In the genomic region with DNA sequence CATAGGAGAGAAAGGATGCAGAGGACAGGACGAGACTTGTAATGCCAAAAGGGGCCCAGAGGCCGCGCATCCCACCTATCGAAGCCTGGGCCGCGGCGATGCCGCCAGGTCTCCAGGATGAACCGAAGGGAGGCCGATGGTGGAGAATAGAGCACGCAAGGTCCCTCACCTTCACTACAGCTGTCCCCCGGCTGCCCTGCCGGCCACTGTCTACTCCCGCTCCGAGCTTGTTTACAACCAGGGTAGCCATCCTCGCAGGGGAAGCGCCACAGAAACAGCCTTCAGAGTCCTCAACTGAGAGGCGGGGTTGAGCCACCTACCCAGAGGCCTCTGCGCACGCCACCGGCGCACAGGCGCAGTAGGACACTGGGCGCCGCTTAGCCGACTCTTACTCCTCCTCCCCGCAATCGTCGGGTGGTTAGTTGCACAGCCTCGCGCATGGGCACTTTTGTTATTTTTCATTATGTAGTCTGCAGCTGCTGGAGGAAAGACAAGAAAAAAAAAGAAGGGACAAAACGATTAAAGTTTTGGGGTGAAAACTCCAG, we compare ENCODE assay signal across 8 cellular contexts. TPM values are rescaled to one million over a fixed set of nuclear protein-coding genes. Genes with fewer than 3 reads are reported as not detected.
DNase-seq lines count a peak whose midpoint lies in the region; ATAC-seq and TF ChIP-seq lines count a peak whose summit lies in the region.

A gene (minus strand): TSS at position 309 of the 545 bp plus-strand sequence. CDS start 59 bp downstream, at position 250.

- no peaks in the 10 kb centered on the region for H3K36me3 ChIP-seq in muscle layer of colon (ENCODE audit: insufficient read depth, low read length)

- TF ChIP-seq POLR2A in erythroblast (IDR thresholded peaks at IDR 0.05; ENCODE audit: low read length), result peak; percentile 69

- H3K4me3 ChIP-seq in muscle layer of colon (ENCODE audit: low read depth in 1 of 2, low read length in 2 of 2), result peak within 1 kb of the TSS; percentile 55 to 96

- no peaks in the 10 kb centered on the region for H3K9me3 ChIP-seq in muscle layer of colon (ENCODE audit: low read length)

- peak within 1 kb of the TSS; percentile 93 for H3K9ac ChIP-seq in muscle layer of colon (ENCODE audit: low read length)

- H3K27me3 Mint-ChIP-seq in IgD-negative memory B cell, result no peaks in the 10 kb centered on the region

- peak within 1 kb of the TSS; percentile 86 for H3K27ac ChIP-seq in muscle layer of colon (ENCODE audit: low read depth, low read length)

- no peaks in the 10 kb centered on the region for H3K27me3 ChIP-seq in muscle layer of colon (ENCODE audit: control insufficient read depth in 1 of 2, insufficient read depth in 2 of 2, low read length in 2 of 2)

- no peaks in the 10 kb centered on the region for H3K9me3 Mint-ChIP-seq in IgD-negative memory B cell

- DNase-seq in DMS153 (lab: John Stamatoyannopoulos, UW) (peak; percentile 60), OCI-M1 (lab: John Stamatoyannopoulos, UW) (peak; percentile 97), activated T-cell treated with anti-CD3 and anti-CD28 coated beads for 4 hours (peak; percentile 83), erythroblast (lab: John Stamatoyannopoulos, UW) (peak; percentile 95)
- peak; percentile 82 to 86 for DNase-seq in stimulated activated CD8-positive, alpha-beta memory T cell treated with anti-CD3 and anti-CD28 coated beads, Interleukin-7, amount 100 ng/mL, for 1 hour (ENCODE audit: low read depth in 2 of 2)

- peak within 1 kb of the TSS; percentile 98 to 100 (median 99) for H3K27ac Mint-ChIP-seq in IgD-negative memory B cell

- H3K4me1 Mint-ChIP-seq in IgD-negative memory B cell, result peaks cover 22 to 33% (median 32%) of the 10 kb centered on the region in 3 donors

- no peaks in the 10 kb centered on the region for H3K36me3 Mint-ChIP-seq in IgD-negative memory B cell

- peak; percentile 91 for ATAC-seq in GM21576 (IDR thresholded peaks at IDR 0.05; ENCODE audit: unreplicated experiment)

- H3K4me3 Mint-ChIP-seq in IgD-negative memory B cell, result peak within 1 kb of the TSS; percentile 98 to 100 (median 98)

- peaks cover 23% of the 10 kb centered on the region for H3K4me1 ChIP-seq in muscle layer of colon (ENCODE audit: insufficient read depth, low read length)

RNA-seq across cellular contexts. Expression of the gene that starts here (rescaled TPM):
- 11.6 TPM for polyA plus RNA-seq in IgD-negative memory B cell

Comparison
In these comparisons a context has a peak if more than half of its experiments do, and no peak if none do; other contexts are left out.
1. Peak in every context shown above with its lines: DNase-seq, ATAC-seq, H3K4me3 ChIP-seq and H3K27ac ChIP-seq.